8 cellular contexts compared by ENCODE assay signal in the genomic region with DNA sequence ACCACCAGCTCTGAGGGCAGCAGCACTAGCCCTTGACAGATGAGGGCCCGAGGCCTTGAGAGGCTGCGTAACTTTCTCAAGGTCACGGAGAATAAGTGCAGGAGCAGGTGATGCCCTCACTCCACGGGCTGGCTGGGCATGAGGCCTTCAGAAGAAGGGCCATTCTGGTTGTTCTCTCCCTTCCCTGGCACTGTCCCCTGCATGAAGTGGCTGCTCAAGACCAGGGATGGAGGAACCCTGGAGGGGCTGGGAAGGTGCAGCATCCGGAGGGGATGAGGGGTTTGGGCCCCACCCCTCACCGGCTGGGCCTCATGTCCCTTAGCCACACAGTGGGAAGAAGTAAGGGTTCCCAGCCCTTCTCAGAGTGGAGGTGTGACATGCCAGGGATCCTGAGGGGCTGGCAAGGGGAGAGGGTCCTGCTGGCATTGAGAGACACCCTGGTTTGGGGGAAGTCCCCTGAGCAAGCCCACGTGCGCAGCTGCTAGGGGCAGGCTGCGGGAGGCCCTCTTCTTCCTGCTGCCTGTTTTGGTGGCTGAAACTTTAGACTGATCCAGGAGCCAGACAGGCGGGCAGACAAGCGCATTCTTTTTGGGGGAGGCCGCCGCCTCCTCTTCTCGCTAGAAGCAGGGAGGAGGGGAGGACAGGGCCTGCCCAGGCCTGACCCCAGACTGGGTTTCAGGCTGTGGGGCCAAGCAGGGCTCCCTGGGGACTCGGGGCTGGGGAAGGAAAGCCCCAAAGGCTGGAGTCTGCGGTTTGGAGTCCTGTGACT.
DNase-seq lines count a peak whose midpoint lies in the region; ATAC-seq and TF ChIP-seq lines count a peak whose summit lies in the region.

No MANE protein-coding gene starts in this region.

- H3K79me1 ChIP-seq in IMR-90 (ENCODE audit: low read depth in 1 of 2, low read length in 2 of 2): no peaks in the 10 kb centered on the region; a peak in 1 of 4 replicates

- TF ChIP-seq POLR2A in IMR-90 (IDR thresholded peaks at IDR 0.05; ENCODE audit: low read depth, low read length): no peak

- peak overlapping the region; percentile 76 for H2AFZ ChIP-seq in IMR-90 (replicated peaks; ENCODE audit: low read length, poor library complexity)

- peak overlapping the region; percentile 42 for H3K18ac ChIP-seq in IMR-90 (ENCODE audit: low read depth, low read length)

- H2AK9ac ChIP-seq in IMR-90 (replicated peaks; ENCODE audit: low read depth, low read length, poor library complexity): peak overlapping the region; percentile 88

- dilution Hi-C loops in IMR-90 (cut with HindIII; ENCODE audit: low sequenced_read_pairs, unreplicated experiment): no loop called here

- peak overlapping the region; percentile 61 for H4K91ac ChIP-seq in IMR-90 (ENCODE audit: insufficient read depth, low read depth, low read length)

- H4K5ac ChIP-seq in IMR-90 (ENCODE audit: low read depth, low read length): peak overlapping the region; percentile 39

- DNase-seq in GDM1 (lab: John Stamatoyannopoulos, UW) (peak; percentile 57), IMR-90 (peak; percentile 31), brain pericyte (ENCODE audit: low read depth, low spot score) (peak; percentile 45), mucosa of gallbladder (ENCODE audit: low spot score) (peak; percentile 58), aorta (peak; percentile 87 to 92), NCI-H146 (lab: John Stamatoyannopoulos, UW) (no peak)
- DNase-seq in stimulated activated naive CD4-positive, alpha-beta T cell (lab: John Stamatoyannopoulos, UW): no peak

- H3K4me3 ChIP-seq in IMR-90 (ENCODE audit: insufficient read depth, low read depth, low read length): no peak overlapping the region
- no peak overlapping the region for H3K4me3 ChIP-seq in aorta (ENCODE audit: low read length in 2 of 2)

- POLR2A ChIA-PET in IMR-90 (lab: Charles Lee; ENCODE audit: unreplicated experiment): no interaction called here

- peak overlapping the region; percentile 46 for H2AK5ac ChIP-seq in IMR-90 (ENCODE audit: low read depth, low read length)

- H3K9me3 ChIP-seq in IMR-90 (ENCODE audit: control insufficient read depth, insufficient read depth, low read length): no peaks in the 10 kb centered on the region
- H3K9me3 ChIP-seq in aorta (ENCODE audit: control insufficient read depth, low read length): no peaks in the 10 kb centered on the region

- BruUV-seq in IMR-90 (replicated peaks; lab: Mats Ljungman, UMichigan): no TSS peak

- H4K8ac ChIP-seq in IMR-90 (ENCODE audit: low read depth in 2 of 2, low read length in 2 of 2): peak overlapping the region; percentile 22 to 70; a peak in 3 of 4 replicates

- intact Hi-C loops in IMR-90 (cut with micrococcal nuclease) (loop anchor here (1.0 to 5.0 kb wide), 2 partner anchors 151 to 169 kb away; a partner anchor contains a TSS), aorta (cut with DNase I) (loop anchor here in 1 of 2 donors (5.0 kb wide), 1 partner anchor 149 kb away; a partner anchor contains a TSS)

- H3K9ac ChIP-seq in IMR-90 (ENCODE audit: low read depth, low read length): no peak overlapping the region; the same call in 1 of the 2 replicates

- H3K27ac ChIP-seq in IMR-90 (ENCODE audit: insufficient read depth, low read length): peak overlapping the region; percentile 51
- peak overlapping the region; percentile 47 to 70 for H3K27ac ChIP-seq in aorta (ENCODE audit: low read depth in 1 of 2, low read length in 2 of 2)

- WGBS in IMR-90 (ENCODE audit: extremely low coverage in 2 of 2, insufficient read length in 1 of 2), 2 experiments: 54% methylated on average over 6 of the region's 16 CpGs; no CpG with 5 or more reads in 1 of the 2 experiments
- WGBS in aorta, 2 donors: 24 to 26% methylated on average over 15 to 16 of the region's 16 CpGs

- H3K23ac ChIP-seq in IMR-90 (ENCODE audit: low read depth, low read length): peak overlapping the region; percentile 44; the same call in 1 of the 2 replicates

- H4K20me1 ChIP-seq in IMR-90 (ENCODE audit: insufficient read depth, low read length): no peaks in the 10 kb centered on the region; the same call in 1 of the 2 replicates

- no peak overlapping the region for H3K4me2 ChIP-seq in IMR-90 (ENCODE audit: low read depth, low read length)

- H3K56ac ChIP-seq in IMR-90 (ENCODE audit: extremely low read depth, insufficient read depth, low read length): no peak overlapping the region

- peak overlapping the region; percentile 88 for H3K4ac ChIP-seq in IMR-90 (ENCODE audit: low read depth, low read length)

- H2BK5ac ChIP-seq in IMR-90 (ENCODE audit: low read depth, low read length, poor library complexity, severe bottlenecking): peak overlapping the region; percentile 10

- H3K36me3 ChIP-seq in IMR-90 (ENCODE audit: control insufficient read depth, insufficient read depth, low read length) (peaks cover 11% of the 10 kb centered on the region), aorta (ENCODE audit: control insufficient read depth in 1 of 2, insufficient read depth in 2 of 2, low read length in 1 of 2) (no peaks in the 10 kb centered on the region)

- TF ChIP-seq RAD21 in IMR-90 (IDR thresholded peaks at IDR 0.05; ENCODE audit: low read length): no peak

- CTCF ChIA-PET in IMR-90 (lab: Yijun Ruan, JAX): interaction anchor here (1.1 kb wide), 1 partner anchor 64 kb away, joined by 3 read pairs; no protein-coding TSS in a partner anchor

- no peak overlapping the region for H2BK15ac ChIP-seq in IMR-90 (ENCODE audit: low read depth, low read length)

- peak; percentile 60 for ATAC-seq in GM21515 (IDR thresholded peaks at IDR 0.05; ENCODE audit: unreplicated experiment)
- peak; percentile 83 for ATAC-seq in IMR-90 (ENCODE audit: low read depth)
- ATAC-seq in aorta (ENCODE audit: low FRiP score): peak; percentile 78

- no peaks in the 10 kb centered on the region for H3K27me3 ChIP-seq in IMR-90 (ENCODE audit: control insufficient read depth, insufficient read depth, low read length)
- no peaks in the 10 kb centered on the region for H3K27me3 ChIP-seq in aorta (ENCODE audit: control insufficient read depth in 1 of 2, insufficient read depth in 2 of 2, low read length in 1 of 2)

- H2BK120ac ChIP-seq in IMR-90 (ENCODE audit: low read depth, low read length): peak overlapping the region; percentile 80

- in situ Hi-C loops in IMR-90 (cut with MboI; ENCODE audit: low sequenced_read_pairs): no loop called here

- no peak for TF ChIP-seq CTCF in IMR-90 (conservative IDR thresholded peaks at IDR 0.05; ENCODE audit: low read depth, low read length)

- H2BK20ac ChIP-seq in IMR-90 (ENCODE audit: low read depth, low read length): peak overlapping the region; percentile 50; the same call in 1 of the 2 replicates

- H3K9me1 ChIP-seq in IMR-90 (ENCODE audit: insufficient read depth, low read length): peaks cover 12% of the 10 kb centered on the region

- H3K4me1 ChIP-seq in IMR-90 (ENCODE audit: control insufficient read depth, insufficient read depth, low read length) (peaks cover 21% of the 10 kb centered on the region), aorta (ENCODE audit: control insufficient read depth in 1 of 2, insufficient read depth in 2 of 2, low read length in 2 of 2) (no peaks in the 10 kb centered on the region)

- peak overlapping the region; percentile 70 for H3K14ac ChIP-seq in IMR-90 (replicated peaks; ENCODE audit: low read depth, low read length)

TF ChIP-seq in IMR-90, 13 proteins besides CTCF, POLR2A, EP300 and RAD21:
- no peak for TF ChIP-seq MXI1 (IDR thresholded peaks at IDR 0.05; ENCODE audit: borderline replicate concordance, low read depth, low read length)
- 0 out of 2 replicates have a peak, but pooled peaks have one; percentile 9 for TF ChIP-seq MAZ (IDR thresholded peaks at IDR 0.05; ENCODE audit: borderline replicate concordance, low read depth, low read length)
- no peak for TF ChIP-seq CEBPB (IDR thresholded peaks at IDR 0.05; ENCODE audit: low read depth, low read length)
- TF ChIP-seq BHLHE40 (IDR thresholded peaks at IDR 0.05; ENCODE audit: low read depth, low read length): peak; percentile 49
- TF ChIP-seq, protein P1, sequence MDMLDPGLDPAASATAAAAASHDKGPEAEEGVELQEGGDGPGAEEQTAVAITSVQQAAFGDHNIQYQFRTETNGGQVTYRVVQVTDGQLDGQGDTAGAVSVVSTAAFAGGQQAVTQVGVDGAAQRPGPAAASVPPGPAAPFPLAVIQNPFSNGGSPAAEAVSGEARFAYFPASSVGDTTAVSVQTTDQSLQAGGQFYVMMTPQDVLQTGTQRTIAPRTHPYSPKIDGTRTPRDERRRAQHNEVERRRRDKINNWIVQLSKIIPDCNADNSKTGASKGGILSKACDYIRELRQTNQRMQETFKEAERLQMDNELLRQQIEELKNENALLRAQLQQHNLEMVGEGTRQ (IDR thresholded peaks at IDR 0.05; ENCODE audit: low read depth, low read length): peak; percentile 61; the same call in 1 of the 2 replicates

Comparison
In these comparisons a context has a peak if more than half of its experiments do, and no peak if none do; other contexts are left out.
1. DNase-seq: peak in GDM1 (single experiment), IMR-90 (single experiment), brain pericyte (single experiment), mucosa of gallbladder (single experiment) and aorta (2 of 2); none in stimulated activated naive CD4-positive, alpha-beta T cell (0 of 6) and NCI-H146 (single experiment).
2. Peak in every context shown above with its lines, with median percentiles within 50 percentile points of each other: ATAC-seq.